11 cellular contexts compared by ENCODE assay signal in the genomic region with DNA sequence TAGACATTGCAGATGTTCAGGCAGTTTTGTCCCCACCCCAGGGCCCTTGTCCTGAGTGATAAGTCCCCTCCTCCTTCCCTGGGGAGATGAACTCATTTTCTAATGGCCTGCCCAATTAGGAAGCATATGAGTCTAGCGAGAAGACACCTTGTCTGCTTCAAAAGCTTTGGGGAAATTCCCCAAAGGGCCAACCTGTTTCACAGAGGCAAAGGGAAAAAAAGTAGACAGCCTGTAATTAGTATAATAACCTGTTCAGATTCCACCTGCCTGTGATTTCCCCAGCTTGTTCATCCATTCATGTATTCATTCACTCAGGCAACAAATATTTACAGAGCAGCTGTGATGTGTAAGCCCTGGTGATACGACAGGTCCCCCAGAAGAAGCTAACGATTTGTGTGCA.
DNase-seq lines count a peak whose midpoint lies in the region; ATAC-seq, FAIRE-seq and TF ChIP-seq lines count a peak whose summit lies in the region.
"Had no signal": no experiment of that assay in that cellular context is flagged by ENCODE, and none has a peak within 500 bp of the region (broad histone marks: within the 10 kb centered on the region; RNA-seq: fewer than 3 reads in every experiment).

No MANE protein-coding gene starts in this region.

- DNase-seq in HepG2 (ENCODE audit: low spot score) (no peak), right lobe of liver (no peak), NCI-H2227 treated with DMSO at 0.1 percent for 48 hours (lab: John Stamatoyannopoulos, UW) (peak; percentile 90), GM19239 (ENCODE audit: insufficient read length, low spot score) (no peak), right atrium auricular region (ENCODE audit: low spot score) (no peak), Kasumi-1 (lab: John Stamatoyannopoulos, UW) (no peak)
- DNase-seq in activated CD8-positive, alpha-beta memory T cell treated with anti-CD3 and anti-CD28 coated beads for 24 hours, result no peak
- DNase-seq: central memory CD4-positive, alpha-beta T cell; left cardiac atrium had no signal

- H3K9ac ChIP-seq in HepG2 (ENCODE audit: insufficient read depth, low read depth, low read length), result no peak overlapping the region

- H3K27ac ChIP-seq in HepG2 (ENCODE audit: extremely low read length, insufficient read depth, low read length), result no peak overlapping the region
- H3K27ac ChIP-seq in right lobe of liver, result no peak overlapping the region
- H3K27ac ChIP-seq in right atrium auricular region, result no peak overlapping the region

- no peak for TF ChIP-seq POLR2A in HepG2 (IDR thresholded peaks at IDR 0.05; ENCODE audit: insufficient read depth in 1 of 2, low read depth in 2 of 2, low read length in 2 of 2)
- TF ChIP-seq POLR2A in right lobe of liver (IDR thresholded peaks at IDR 0.05), result no peak

- intact Hi-C loops in HepG2 (cut with micrococcal nuclease; ENCODE audit: unreplicated experiment), result no loop called here
- intact Hi-C loops in right lobe of liver (cut with DNase I), result no loop called here

- no peak for TF ChIP-seq RAD21 in HepG2 (CRISPR knock-in tag; IDR thresholded peaks at IDR 0.05)

- ATAC-seq in HepG2, result peak; percentile 70
- no peak for ATAC-seq in right lobe of liver
- ATAC-seq in HG03039 (IDR thresholded peaks at IDR 0.05; ENCODE audit: unreplicated experiment), result peak; percentile 59
- ATAC-seq: left cardiac atrium had no signal

- no peaks in the 10 kb centered on the region for H3K79me2 ChIP-seq in HepG2 (ENCODE audit: insufficient read depth, low read length)

- in situ Hi-C loops in HepG2 (cut with HindIII; ENCODE audit: extremely low pct_ligation_motif_present, low pct_unique_long_range_greater_than_20kb), result no loop called here

- H3K4me3 ChIP-seq in HepG2 (replicated peaks in 1 of 3; ENCODE audit: insufficient read depth in 1 of 3, low read depth in 2 of 3, low read length in 3 of 3) (no peak overlapping the region), right lobe of liver (no peak overlapping the region), right atrium auricular region (no peak overlapping the region)

- no peak overlapping the region for H2AFZ ChIP-seq in HepG2 (ENCODE audit: low read length)

- TF ChIP-seq EP300 in HepG2 (IDR thresholded peaks at IDR 0.05; ENCODE audit: low read depth in 2 of 2, low read length in 2 of 2) (no peak), HepG2 (CRISPR knock-in tag; IDR thresholded peaks at IDR 0.05; ENCODE audit: borderline replicate concordance) (no peak)

- POLR2A ChIA-PET in HepG2 (lab: Yijun Ruan, JAX), result no interaction called here

- TF ChIP-seq CTCF in HepG2 (CRISPR knock-in tag; IDR thresholded peaks at IDR 0.05), result no peak
- no peak for TF ChIP-seq CTCF in right lobe of liver (IDR thresholded peaks at IDR 0.05)
- no peak for TF ChIP-seq CTCF in right atrium auricular region (IDR thresholded peaks at IDR 0.05)

- no peaks in the 10 kb centered on the region for H3K27me3 ChIP-seq in HepG2 (ENCODE audit: control insufficient read depth in 1 of 2, insufficient read depth in 2 of 2, low read length in 2 of 2)
- H3K27me3 ChIP-seq in right lobe of liver, result no peaks in the 10 kb centered on the region
- no peaks in the 10 kb centered on the region for H3K27me3 ChIP-seq in right atrium auricular region

- no TSS peak for BruUV-seq in HepG2 (replicated peaks; lab: Mats Ljungman, UMichigan)

- H4K20me1 ChIP-seq in HepG2 (ENCODE audit: insufficient read depth, low read length), result no peaks in the 10 kb centered on the region

- peaks cover 33% of the 10 kb centered on the region for H3K4me1 ChIP-seq in HepG2 (ENCODE audit: insufficient read depth, low read length)
- peaks cover 0 to 6% (median 0%) of the 10 kb centered on the region in 4 donors for H3K4me1 ChIP-seq in right lobe of liver
- no peaks in the 10 kb centered on the region for H3K4me1 ChIP-seq in right atrium auricular region

- no peaks in the 10 kb centered on the region for H3K36me3 ChIP-seq in HepG2 (replicated peaks in 1 of 2; ENCODE audit: control insufficient read depth in 1 of 2, insufficient read depth in 2 of 2, low read length in 2 of 2)
- H3K36me3 ChIP-seq in right lobe of liver, result no peaks in the 10 kb centered on the region
- no peaks in the 10 kb centered on the region for H3K36me3 ChIP-seq in right atrium auricular region

- 9% methylated on average over 2 of the region's 3 CpGs for WGBS in HepG2 (ENCODE audit: low lambda C conversion rate)
- 76% methylated on average over 2 of the region's 3 CpGs for WGBS in right lobe of liver (ENCODE audit: insufficient coverage, low coverage, low lambda C conversion rate, missing lambda C conversion rate)

- no peak for FAIRE-seq in HepG2 (lab: Jason Lieb, UNC)
- FAIRE-seq in GM19239 (lab: Jason Lieb, UNC), result no peak
- FAIRE-seq: H54 had no signal

- no peak overlapping the region for H3K4me2 ChIP-seq in HepG2 (ENCODE audit: low read depth, low read length)

- CTCF ChIA-PET in HepG2 (lab: Yijun Ruan, JAX; ENCODE audit: low intra/inter-chr PET ratio, low total read pairs), result no interaction called here

- H3K9me3 ChIP-seq in HepG2 (ENCODE audit: low read length), result no peaks in the 10 kb centered on the region
- H3K9me3 ChIP-seq in right lobe of liver, result no peaks in the 10 kb centered on the region
- H3K9me3 ChIP-seq in right atrium auricular region, result no peaks in the 10 kb centered on the region

TF ChIP-seq in HepG2, 621 proteins besides CTCF, POLR2A, EP300 and RAD21:
- TF ChIP-seq, protein P1, sequence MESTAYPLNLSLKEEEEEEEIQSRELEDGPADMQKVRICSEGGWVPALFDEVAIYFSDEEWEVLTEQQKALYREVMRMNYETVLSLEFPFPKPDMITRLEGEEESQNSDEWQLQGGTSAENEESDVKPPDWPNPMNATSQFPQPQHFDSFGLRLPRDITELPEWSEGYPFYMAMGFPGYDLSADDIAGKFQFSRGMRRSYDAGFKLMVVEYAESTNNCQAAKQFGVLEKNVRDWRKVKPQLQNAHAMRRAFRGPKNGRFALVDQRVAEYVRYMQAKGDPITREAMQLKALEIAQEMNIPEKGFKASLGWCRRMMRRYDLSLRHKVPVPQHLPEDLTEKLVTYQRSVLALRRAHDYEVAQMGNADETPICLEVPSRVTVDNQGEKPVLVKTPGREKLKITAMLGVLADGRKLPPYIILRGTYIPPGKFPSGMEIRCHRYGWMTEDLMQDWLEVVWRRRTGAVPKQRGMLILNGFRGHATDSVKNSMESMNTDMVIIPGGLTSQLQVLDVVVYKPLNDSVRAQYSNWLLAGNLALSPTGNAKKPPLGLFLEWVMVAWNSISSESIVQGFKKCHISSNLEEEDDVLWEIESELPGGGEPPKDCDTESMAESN (CRISPR knock-in tag; conservative IDR thresholded peaks at IDR 0.05), result no peak
- TF ChIP-seq MTF2 (CRISPR knock-in tag; IDR thresholded peaks at IDR 0.05; ENCODE audit: borderline replicate concordance) (no peak), ISL2 (CRISPR knock-in tag; IDR thresholded peaks at IDR 0.05) (no peak), ZNF383 (CRISPR knock-in tag; IDR thresholded peaks at IDR 0.05; ENCODE audit: borderline replicate concordance) (no peak), CBX1 (IDR thresholded peaks at IDR 0.05; ENCODE audit: low read depth) (no peak)

Comparison
In these comparisons a context has a peak if more than half of its experiments do, and no peak if none do; other contexts are left out.
1. ATAC-seq: peak in HepG2 (single experiment) and HG03039 (single experiment); none in right lobe of liver (0 of 4).